In genomic region chr12:76738824-76739579, GRCh38 we compare ENCODE assay signal across 19 cellular contexts. TPM values are rescaled to one million over a fixed set of nuclear protein-coding genes. Genes with fewer than 3 reads are reported as not detected.
A peak's percentile ranks its signal among the peaks of the same experiment; 100 is the strongest.
DNase-seq lines count a peak whose midpoint lies in the region; ATAC-seq and TF ChIP-seq lines count a peak whose summit lies in the region.
"Had no signal": no experiment of that assay in that cellular context is flagged by ENCODE, and none has a peak within 500 bp of the region (broad histone marks: within the 10 kb centered on the region; RNA-seq: fewer than 3 reads in every experiment).

No MANE protein-coding gene starts in this region.

- no peak overlapping the region for H4K8ac ChIP-seq in mesendoderm (ENCODE audit: low read depth, low read length)

- H3K56ac ChIP-seq in mesendoderm (ENCODE audit: low read length) = no peak overlapping the region

- H3K9ac ChIP-seq in mesendoderm (ENCODE audit: low read length) = no peak overlapping the region
- H3K9ac ChIP-seq: GM23248 had no signal

- no peak overlapping the region for H3K4ac ChIP-seq in mesendoderm (ENCODE audit: low read depth, low read length)

- no peak for ATAC-seq in GM18502 (IDR thresholded peaks at IDR 0.05; ENCODE audit: poor library complexity, unreplicated experiment)
- ATAC-seq: A549 had no signal

- H3K27ac ChIP-seq in HEK293 (ENCODE audit: extremely low read depth, low read depth, low read length) = no peak overlapping the region
- H3K27ac ChIP-seq in SJCRH30 = peak overlapping the region; percentile 51
- H3K27ac ChIP-seq in mesendoderm (ENCODE audit: low read depth, low read length) = peak overlapping the region; percentile 48
- H3K27ac ChIP-seq: A549, GM23248, Peyer's patch had no signal

- no peak overlapping the region for H3K4me2 ChIP-seq in mesendoderm (ENCODE audit: low read length)
- H3K4me2 ChIP-seq: A549 had no signal

- H2BK5ac ChIP-seq in mesendoderm (ENCODE audit: low read length) = no peak overlapping the region

- H3K79me1 ChIP-seq in mesendoderm (ENCODE audit: low read length) = no peaks in the 10 kb centered on the region

- H3K18ac ChIP-seq in mesendoderm (ENCODE audit: low read length) = no peak overlapping the region

- H3K79me2 ChIP-seq in mesendoderm (ENCODE audit: control insufficient read depth, insufficient read depth, low read length) = no peaks in the 10 kb centered on the region

- POLR2A ChIA-PET in HEK293 (lab: Yijun Ruan, JAX) = no interaction called here

- H4K5ac ChIP-seq in mesendoderm (ENCODE audit: low read length) = no peak overlapping the region

- H3K4me3 ChIP-seq in BE2C (ENCODE audit: low read depth, low read length) (no peak overlapping the region), HEK293 (ENCODE audit: low read depth, low read length) (no peak overlapping the region), SJCRH30 (peak overlapping the region; percentile 40), mesendoderm (ENCODE audit: low read length) (no peak overlapping the region)
- H3K4me3 ChIP-seq: A549, GM23248, Peyer's patch had no signal

- H2BK15ac ChIP-seq in mesendoderm (replicated peaks; ENCODE audit: low read depth) = no peak overlapping the region

- TF ChIP-seq CTCF in BE2C (IDR thresholded peaks at IDR 0.05; ENCODE audit: low read depth, low read length) = no peak; the same call in 1 of the 2 replicates
- TF ChIP-seq CTCF in HEK293 (tag by site-specific recombination; IDR thresholded peaks at IDR 0.05) = no peak

- DNase-seq in BE2C = peak; percentile 30
- peak; percentile 48 to 61 for DNase-seq in SJCRH30
- DNase-seq in mesendoderm = peak; percentile 56
- DNase-seq in superior temporal gyrus (ENCODE audit: extremely low spot score) = no peak
- DNase-seq in stimulated activated CD4-positive, alpha-beta T cell treated with anti-CD3 and anti-CD28 coated beads, Interleukin-1b, Interleukin-23, amount 100 ng/mL, for 48 hours = no peak
- DNase-seq in NCI-H1105 (lab: John Stamatoyannopoulos, UW) = no peak
- DNase-seq: DMS79 treated with DMSO at 0.1 percent for 48 hours, GDM1, GM23248, HFFc6, NCI-H1436 treated with DMSO at 0.1 percent for 48 hours, NCI-H2107, NCI-H226, NCI-H774, Peyer's patch, SW 1271 had no signal

- no peaks in the 10 kb centered on the region for H3K27me3 ChIP-seq in BE2C
- H3K27me3 ChIP-seq in SJCRH30 = no peaks in the 10 kb centered on the region
- no peaks in the 10 kb centered on the region for H3K27me3 ChIP-seq in mesendoderm (ENCODE audit: insufficient read depth, low read length, poor library complexity)
- H3K27me3 ChIP-seq: Peyer's patch had no signal

- CTCF ChIA-PET in HEK293 (lab: Yijun Ruan, JAX) = interaction anchor here (0.9 kb wide), 1 partner anchor 10 kb away, joined by 3 read pairs; no protein-coding TSS in a partner anchor

- no peak overlapping the region for H2AK5ac ChIP-seq in mesendoderm (ENCODE audit: low read length)

- no peak overlapping the region for H2BK120ac ChIP-seq in mesendoderm (ENCODE audit: low read depth, low read length)

- no peak overlapping the region for H3K23ac ChIP-seq in mesendoderm (ENCODE audit: low read length)

- H3K9me3 ChIP-seq in BE2C = no peaks in the 10 kb centered on the region
- no peaks in the 10 kb centered on the region for H3K9me3 ChIP-seq in HEK293 (ENCODE audit: control insufficient read depth, insufficient read depth, low read depth, low read length)
- H3K9me3 ChIP-seq in SJCRH30 (replicated peaks) = no peaks in the 10 kb centered on the region

- H3K4me1 ChIP-seq in BE2C (no peaks in the 10 kb centered on the region), HEK293 (ENCODE audit: control insufficient read depth, insufficient read depth, low read length) (no peaks in the 10 kb centered on the region), SJCRH30 (no peaks in the 10 kb centered on the region), mesendoderm (ENCODE audit: control insufficient read depth, low read depth, low read length) (no peaks in the 10 kb centered on the region)
- H3K4me1 ChIP-seq: A549, Peyer's patch had no signal

- WGBS in mesendoderm (ENCODE audit: extremely low coverage, insufficient coverage, low lambda C conversion rate) = no CpG with 5 or more reads among the region's 10 CpGs

- H3K36me3 ChIP-seq in BE2C = no peaks in the 10 kb centered on the region
- H3K36me3 ChIP-seq in HEK293 (ENCODE audit: control insufficient read depth in 2 of 2, insufficient read depth in 1 of 2, low read length in 2 of 2) = no peaks in the 10 kb centered on the region
- H3K36me3 ChIP-seq in SJCRH30 = no peaks in the 10 kb centered on the region
- H3K36me3 ChIP-seq in mesendoderm (ENCODE audit: control insufficient read depth, insufficient read depth, low read length) = no peaks in the 10 kb centered on the region
- H3K36me3 ChIP-seq: Peyer's patch had no signal

TF ChIP-seq in HEK293, 187 proteins besides CTCF, POLR2A, EP300 and RAD21:
- no peak for TF ChIP-seq ZNF18 (tag by site-specific recombination; IDR thresholded peaks at IDR 0.05)
- TF ChIP-seq ZNF112 (tag by site-specific recombination; IDR thresholded peaks at IDR 0.05) = no peak
- peak; percentile 61 for TF ChIP-seq ZIC2 (tag by site-specific recombination; IDR thresholded peaks at IDR 0.05)
- TF ChIP-seq ZNF449 (tag by site-specific recombination; IDR thresholded peaks at IDR 0.05) = no peak
- no peak for TF ChIP-seq ZNF670 (tag by site-specific recombination; IDR thresholded peaks at IDR 0.05; ENCODE audit: low read depth)
- no peak for TF ChIP-seq ZNF660 (tag by site-specific recombination; IDR thresholded peaks at IDR 0.05)
- TF ChIP-seq SALL2 (tag by site-specific recombination; IDR thresholded peaks at IDR 0.05; ENCODE audit: borderline replicate concordance) = no peak

RNA-seq across cellular contexts. Expression of gene ZDHHC17, which starts 24.9 kb away (rescaled TPM):
- 25.5 TPM for polyA plus RNA-seq in BE2C (2012; ENCODE audit: insufficient read depth, insufficient read length, low read depth)
- 37.5 and 41.3 TPM in 2 replicates for total RNA-seq in SJCRH30 (2014; rRNA removed; shearing (Covaris generic))
- polyA plus RNA-seq in mesendoderm (2013, experiment 1 of 2) = 11.9 TPM
- 10.7 TPM for polyA plus RNA-seq in mesendoderm (2013, experiment 2 of 2)

Comparison
In these comparisons a context has a peak if more than half of its experiments do, and no peak if none do; other contexts are left out.
1. DNase-seq: peak in BE2C (single experiment), SJCRH30 (2 of 2) and mesendoderm (single experiment); none in superior temporal gyrus (single experiment), stimulated activated CD4-positive, alpha-beta T cell treated with anti-CD3 and anti-CD28 coated beads, Interleukin-1b, Interleukin-23, amount 100 ng/mL, for 48 hours (single experiment) and NCI-H1105 (single experiment).